33 cellular contexts compared by ENCODE assay signal in the genomic region with DNA sequence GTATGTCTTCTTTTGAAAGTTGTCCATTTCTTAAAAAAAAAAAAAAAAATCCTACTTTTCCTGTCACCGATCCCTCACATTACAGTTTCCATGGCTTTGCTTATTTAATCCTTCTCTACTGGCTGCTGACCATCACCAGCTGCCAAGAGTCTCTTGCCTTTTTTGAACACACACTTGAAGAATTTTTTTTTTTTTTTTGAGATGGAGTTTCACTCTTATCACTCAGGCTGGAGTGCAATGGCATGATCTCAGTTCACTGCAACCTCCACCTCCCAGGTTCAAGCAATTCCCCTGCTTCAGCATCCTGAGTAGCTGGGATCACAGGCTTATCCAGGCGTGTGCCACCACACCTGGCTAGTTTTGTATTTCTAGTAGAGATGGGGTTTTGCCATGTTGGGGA.
"Had no signal": no experiment of that assay in that cellular context is flagged by ENCODE, and none has a peak within 500 bp of the region (broad histone marks: within the 10 kb centered on the region; RNA-seq: fewer than 3 reads in every experiment).

No MANE protein-coding gene starts in this region.

- H3K27ac ChIP-seq: ascending aorta, cardiac muscle cell, VCaP had no signal

- H3K4me1 Mint-ChIP-seq: activated B cell treated with CpG ODN at 0.5 μM for 24 hours; activated CD4-positive, alpha-beta T cell treated with anti-CD3 and anti-CD28 coated beads, Interleukin-2, amount 10 ng/mL, durations not matched to agents 24 days and 14 days; activated naive CD8-positive, alpha-beta T cell treated with anti-CD3 and anti-CD28 coated beads, Interleukin-2, amount 50 U/mL, for 24 hours; brain; central memory CD8-positive, alpha-beta T cell had no signal

- H3K27me3 ChIP-seq: ascending aorta, cardiac muscle cell had no signal

- H3K4me3 Mint-ChIP-seq: activated B cell treated with CpG ODN at 0.5 μM for 24 hours; activated CD4-positive, alpha-beta memory T cell treated with anti-CD3 and anti-CD28 coated beads for 36 hours; activated CD4-positive, alpha-beta T cell treated with anti-CD3 and anti-CD28 coated beads, Interleukin-2, amount 10 ng/mL, durations not matched to agents 24 days and 14 days; activated CD8-positive, alpha-beta T cell treated with anti-CD3 and anti-CD28 coated beads for 36 hours; activated naive CD8-positive, alpha-beta T cell; activated naive CD8-positive, alpha-beta T cell treated with anti-CD3 and anti-CD28 coated beads, Interleukin-2, amount 50 U/mL, for 24 hours; activated T-cell treated with anti-CD3 and anti-CD28 coated beads, Interleukin-2, amount 50 U/mL, for 24 hours; brain; central memory CD8-positive, alpha-beta T cell; T-helper 1 cell treated with Interleukin-12 subunit alpha and Interleukin-12 subunit beta and Interleukin-4 antibody, amounts not matched to agents 30 μg/mL and 1 μg/mL, for 36 hours; T-helper 2 cell treated with Interferon-gamma antibody and Interleukin-4, amounts not matched to agents 5 μg/mL and 100 μg/mL, for 36 hours had no signal

- H3K9me3 ChIP-seq: ascending aorta had no signal

- H3K36me3 Mint-ChIP-seq: activated CD4-positive, alpha-beta memory T cell treated with anti-CD3 and anti-CD28 coated beads for 36 hours; activated naive CD8-positive, alpha-beta T cell; brain had no signal

- H3K36me3 ChIP-seq: ascending aorta, cardiac muscle cell had no signal

- H3K27ac Mint-ChIP-seq: activated B cell treated with CpG ODN at 0.5 μM for 24 hours; activated CD4-positive, alpha-beta memory T cell treated with anti-CD3 and anti-CD28 coated beads for 36 hours; activated CD4-positive, alpha-beta T cell treated with anti-CD3 and anti-CD28 coated beads, Interleukin-2, amount 10 ng/mL, durations not matched to agents 24 days and 14 days; activated CD8-positive, alpha-beta T cell treated with anti-CD3 and anti-CD28 coated beads for 36 hours; activated naive CD8-positive, alpha-beta T cell; activated naive CD8-positive, alpha-beta T cell treated with anti-CD3 and anti-CD28 coated beads, Interleukin-2, amount 50 U/mL, for 24 hours; activated T-cell treated with anti-CD3 and anti-CD28 coated beads, Interleukin-2, amount 50 U/mL, for 24 hours; activated T-helper 2 cell treated with anti-CD3 and anti-CD28 coated beads, Interferon-gamma antibody, Interleukin-2, Interleukin-4, amounts not matched to agents 10 μg/mL and 5 μg/mL and 100 μg/mL, durations not matched to agents 14 hours and 24 hours and 36 hours; brain; T-helper 1 cell treated with Interleukin-12 subunit alpha and Interleukin-12 subunit beta and Interleukin-4 antibody, amounts not matched to agents 30 μg/mL and 1 μg/mL, for 36 hours; T-helper 2 cell treated with Interferon-gamma antibody and Interleukin-4, amounts not matched to agents 5 μg/mL and 100 μg/mL, for 36 hours had no signal

- H3K4me1 ChIP-seq: ascending aorta had no signal

- ATAC-seq: activated CD8-positive, alpha-beta T cell treated with anti-CD3 and anti-CD28 coated beads for 36 hours; activated naive CD8-positive, alpha-beta T cell treated with anti-CD3 and anti-CD28 coated beads, Interleukin-2, amount 50 U/mL, for 24 hours had no signal

- H3K4me3 ChIP-seq: ascending aorta, cardiac muscle cell had no signal

- DNase-seq: activated B cell treated with CpG ODN at 0.5 μM for 24 hours; activated CD4-positive, alpha-beta memory T cell treated with anti-CD3 and anti-CD28 coated beads for 36 hours; activated CD4-positive, alpha-beta T cell treated with anti-CD3 and anti-CD28 coated beads for 4 hours; activated CD4-positive, alpha-beta T cell treated with anti-CD3 and anti-CD28 coated beads, Interleukin-2, amount 10 ng/mL, durations not matched to agents 24 days and 14 days; activated CD4-positive, alpha-beta T cell treated with anti-CD3 and anti-CD28 coated beads, Interleukin-2, amount 50 U/mL, for 1 hour; activated CD4-positive, alpha-beta T cell treated with anti-CD3 and anti-CD28 coated beads, Interleukin-2, amount 50 U/mL, for 4 hours; activated CD4-positive, CD25-positive, alpha-beta regulatory T cell treated with anti-CD3 and anti-CD28 coated beads, Interleukin-2, amount 50 U/mL, for 72 hours; activated CD8-positive, alpha-beta memory T cell treated with anti-CD3 and anti-CD28 coated beads, Interleukin-2, amount 50 U/mL, for 48 hours; activated CD8-positive, alpha-beta T cell treated with anti-CD3 and anti-CD28 coated beads for 36 hours; activated effector memory CD4-positive, alpha-beta T cell treated with Interleukin-2 at 50 U/mL for 16 hours; activated gamma-delta T cell; activated naive CD4-positive, alpha-beta T cell treated with anti-CD3 and anti-CD28 coated beads, Interleukin-2, amount 50 U/mL, for 16 hours; activated naive CD4-positive, alpha-beta T cell treated with Interleukin-2 at 50 U/mL for 16 hours; activated naive CD8-positive, alpha-beta T cell treated with anti-CD3 and anti-CD28 coated beads, Interleukin-2, amount 50 U/mL, for 24 hours; activated T-cell treated with anti-CD3 and anti-CD28 coated beads, Interleukin-2, amount 50 U/mL, for 24 hours; activated T-cell treated with anti-CD3 and anti-CD28 coated beads, Interleukin-2, amount 50 U/mL, for 48 hours; amygdala; anterior cingulate cortex; caudate nucleus; cerebellar nuclear complex; SW 1271; T-helper 1 cell; T-helper 2 cell; T-helper 9 cell had no signal

- H3K9me3 Mint-ChIP-seq: activated B cell treated with CpG ODN at 0.5 μM for 24 hours; activated CD4-positive, alpha-beta memory T cell treated with anti-CD3 and anti-CD28 coated beads for 36 hours; activated CD4-positive, alpha-beta T cell treated with anti-CD3 and anti-CD28 coated beads, Interleukin-2, amount 10 ng/mL, durations not matched to agents 24 days and 14 days; activated CD8-positive, alpha-beta T cell treated with anti-CD3 and anti-CD28 coated beads for 36 hours; activated naive CD8-positive, alpha-beta T cell treated with anti-CD3 and anti-CD28 coated beads, Interleukin-2, amount 50 U/mL, for 24 hours; activated T-cell treated with anti-CD3 and anti-CD28 coated beads, Interleukin-2, amount 50 U/mL, for 24 hours; activated T-helper 2 cell treated with anti-CD3 and anti-CD28 coated beads, Interferon-gamma antibody, Interleukin-2, Interleukin-4, amounts not matched to agents 10 μg/mL and 5 μg/mL and 100 μg/mL, durations not matched to agents 14 hours and 24 hours and 36 hours; brain; central memory CD8-positive, alpha-beta T cell; T-helper 1 cell treated with Interleukin-12 subunit alpha and Interleukin-12 subunit beta and Interleukin-4 antibody, amounts not matched to agents 30 μg/mL and 1 μg/mL, for 36 hours; T-helper 2 cell treated with Interferon-gamma antibody and Interleukin-4, amounts not matched to agents 5 μg/mL and 100 μg/mL, for 36 hours had no signal
